In the genomic region with DNA sequence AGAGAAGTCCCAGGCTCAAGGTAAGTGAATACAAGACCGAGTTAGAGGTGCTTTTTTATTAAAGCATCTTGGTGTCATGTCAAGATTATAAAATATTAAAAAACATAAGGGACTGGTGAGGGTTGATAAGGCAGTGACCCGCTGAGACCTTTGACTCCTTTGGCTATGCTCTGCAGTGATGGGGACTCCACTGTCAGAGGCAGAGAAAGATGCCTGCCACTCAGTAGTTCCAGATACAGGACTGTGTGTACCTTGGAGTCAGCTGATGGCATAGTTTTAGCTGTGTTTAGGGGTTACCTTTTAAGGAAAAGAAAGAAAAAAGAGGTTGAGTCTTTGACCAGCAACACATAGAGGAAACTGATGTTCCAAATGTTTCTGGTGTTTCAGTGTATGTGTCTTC, we compare ENCODE assay signal across 21 cellular contexts. TPM values are rescaled to one million over a fixed set of nuclear protein-coding genes. Genes with fewer than 3 reads are reported as not detected.
"Had no signal": no experiment of that assay in that cellular context is flagged by ENCODE, and none has a peak within 500 bp of the region (broad histone marks: within the 10 kb centered on the region; RNA-seq: fewer than 3 reads in every experiment).

No MANE protein-coding gene starts in this region.

- H3K4me3 Mint-ChIP-seq: neural progenitor cell had no signal

- DNase-seq: activated CD8-positive, alpha-beta memory T cell treated with anti-CD3 and anti-CD28 coated beads, Interleukin-2, amount 50 U/mL, for 48 hours; activated effector memory CD4-positive, alpha-beta T cell treated with anti-CD3 and anti-CD28 coated beads, Interleukin-2, amount 50 U/mL, for 16 hours; amniotic stem cell; caudate nucleus; erythroblast; gastrocnemius medialis; heart left ventricle; left colon; midbrain; psoas muscle; right lobe of liver; spleen; SW 1271; T1000; uterus had no signal

- ATAC-seq: left colon, right lobe of liver had no signal

- H3K9me3 ChIP-seq: gastrocnemius medialis, heart left ventricle, psoas muscle, right lobe of liver, SJSA1, spleen, tibial nerve, uterus had no signal

- H3K9me3 Mint-ChIP-seq: neural progenitor cell had no signal

- H3K4me3 ChIP-seq: gastrocnemius medialis, heart left ventricle, neural progenitor cell, psoas muscle, right lobe of liver, SJSA1, spleen, tibial nerve, uterus had no signal

- H3K27me3 ChIP-seq: gastrocnemius medialis, heart left ventricle, neural progenitor cell, right lobe of liver, SJSA1, spleen, tibial nerve, uterus had no signal

- H3K36me3 ChIP-seq: uterus had no signal

- H3K27ac Mint-ChIP-seq: neural progenitor cell had no signal

- H3K27ac ChIP-seq: neural progenitor cell, right lobe of liver, SJSA1, tibial nerve, uterus had no signal

- H3K4me1 ChIP-seq: neural progenitor cell, psoas muscle, SJSA1, uterus had no signal

- H3K4me1 Mint-ChIP-seq: neural progenitor cell had no signal

RNA-seq across cellular contexts. Expression of a gene that starts 40.8 kb away (rescaled TPM):
- total RNA-seq: gastrocnemius medialis, left colon, lung microvascular endothelial cell, osteocyte, right lobe of liver, SJSA1, subcutaneous adipose tissue had no signal

RNA-seq across cellular contexts. Expression of a gene that starts 52.5 kb away (rescaled TPM):
- total RNA-seq: gastrocnemius medialis, lung microvascular endothelial cell, subcutaneous adipose tissue had no signal
